Comparison of ENCODE assay signal across 12 cellular contexts in genomic region chr1:27567183-27567526, GRCh38. TPM values are rescaled to one million over a fixed set of nuclear protein-coding genes. Genes with fewer than 3 reads are reported as not detected.
A peak's percentile ranks its signal among the peaks of the same experiment; 100 is the strongest.
DNase-seq lines count a peak whose midpoint lies in the region; ATAC-seq and TF ChIP-seq lines count a peak whose summit lies in the region.
"Had no signal": no experiment of that assay in that cellular context is flagged by ENCODE, and none has a peak within 500 bp of the region (broad histone marks: within the 10 kb centered on the region; RNA-seq: fewer than 3 reads in every experiment).

No MANE protein-coding gene starts in this region.

- H4K20me1 ChIP-seq in BLaER1 treated with 17β-estradiol and CSF1 and Interleukin-3, amounts not matched to agents 10 nM and 100 nM, result peaks cover 97 to 100% (median 100%) of the 10 kb centered on the region in 11 experiments

- no peak for DNase-seq in T-helper 17 cell
- DNase-seq in heart right ventricle, result no peak
- DNase-seq in NCI-H2196 treated with DMSO at 0.1 percent for 48 hours (lab: John Stamatoyannopoulos, UW; ENCODE audit: unreplicated experiment), result no peak
- DNase-seq in DMS153 (lab: John Stamatoyannopoulos, UW), result no peak
- no peak for DNase-seq in stimulated activated naive CD4-positive, alpha-beta T cell (lab: John Stamatoyannopoulos, UW)
- DNase-seq: amniotic stem cell, BE2C, EL, SHP77 had no signal

- intact Hi-C loops in heart right ventricle (cut with DNase I), result loop anchor here in 1 of 10 donors (5.0 kb wide), 1 partner anchor 35 kb away; the partner anchor contains the start of gene AHDC1

- H3K27ac Mint-ChIP-seq in T-helper 17 cell, result no peak overlapping the region

- WGBS in heart right ventricle, 2 donors, result 50 to 57% methylated on average over 15 of the region's 15 CpGs

- H3K36me3 Mint-ChIP-seq in T-helper 17 cell (ENCODE audit: low read depth), result peaks cover 2% of the 10 kb centered on the region

- H3K36me3 ChIP-seq in BLaER1 treated with 17β-estradiol and CSF1 and Interleukin-3, amounts not matched to agents 10 nM and 100 nM, result peaks cover 0 to 20% (median 0%) of the 10 kb centered on the region in 11 experiments; a peak in 7 of 22 replicates
- peaks cover 0 to 4% (median 0%) of the 10 kb centered on the region in 9 donors for H3K36me3 ChIP-seq in heart right ventricle
- H3K36me3 ChIP-seq in rectal smooth muscle tissue (ENCODE audit: control insufficient read depth, insufficient read depth, low read length), result no peaks in the 10 kb centered on the region
- H3K36me3 ChIP-seq: BE2C had no signal

- H3K27me3 ChIP-seq in BLaER1 treated with 17β-estradiol and CSF1 and Interleukin-3, amounts not matched to agents 10 nM and 100 nM, result no peaks in the 10 kb centered on the region
- H3K27me3 ChIP-seq in heart right ventricle, result no peaks in the 10 kb centered on the region
- H3K27me3 ChIP-seq in rectal smooth muscle tissue (ENCODE audit: control insufficient read depth, insufficient read depth, low read length), result no peaks in the 10 kb centered on the region
- H3K27me3 ChIP-seq: BE2C had no signal

- no peak overlapping the region for H3K4me3 ChIP-seq in BLaER1 treated with 17β-estradiol and CSF1 and Interleukin-3, amounts not matched to agents 10 nM and 100 nM
- no peak overlapping the region for H3K4me3 ChIP-seq in heart right ventricle
- peak overlapping the region; percentile 55 for H3K4me3 ChIP-seq in rectal smooth muscle tissue (ENCODE audit: low read length)

- H3K4me1 ChIP-seq in BLaER1 treated with 17β-estradiol and CSF1 and Interleukin-3, amounts not matched to agents 10 nM and 100 nM, result peaks cover 97 to 100% (median 100%) of the 10 kb centered on the region in 10 experiments
- H3K4me1 ChIP-seq in heart right ventricle (peaks cover 57 to 100% (median 94%) of the 10 kb centered on the region in 9 donors), rectal smooth muscle tissue (ENCODE audit: control insufficient read depth, insufficient read depth, low read length) (peaks cover 83% of the 10 kb centered on the region)

- H3K4me2 ChIP-seq in BLaER1 treated with 17β-estradiol and CSF1 and Interleukin-3, amounts not matched to agents 10 nM and 100 nM, result peak overlapping the region; percentile 77 to 97 (median 87)

- no peaks in the 10 kb centered on the region for H3K9me3 ChIP-seq in BLaER1 treated with 17β-estradiol and CSF1 and Interleukin-3, amounts not matched to agents 10 nM and 100 nM (replicated peaks in 1 of 11)
- H3K9me3 ChIP-seq in T-helper 17 cell (ENCODE audit: control insufficient read depth, low read length, poor library complexity, severe bottlenecking) (no peaks in the 10 kb centered on the region), heart right ventricle (no peaks in the 10 kb centered on the region)
- H3K9me3 ChIP-seq: BE2C had no signal

- peak overlapping the region; percentile 41 for H3K4me3 Mint-ChIP-seq in T-helper 17 cell

- ATAC-seq in T-helper 17 cell, result no peak
- no peak for ATAC-seq in heart right ventricle
- no peak for ATAC-seq in GM18909 (IDR thresholded peaks at IDR 0.05; ENCODE audit: poor library complexity, unreplicated experiment)

- peaks cover 33% of the 10 kb centered on the region for H3K4me1 Mint-ChIP-seq in T-helper 17 cell

- peak overlapping the region; percentile 11 to 70 (median 47); a peak in 18 of 22 replicates for H3K9ac ChIP-seq in BLaER1 treated with 17β-estradiol and CSF1 and Interleukin-3, amounts not matched to agents 10 nM and 100 nM
- peak overlapping the region; percentile 50 for H3K9ac ChIP-seq in rectal smooth muscle tissue (ENCODE audit: low read length)

- H3K27ac ChIP-seq in BLaER1 treated with 17β-estradiol and CSF1 and Interleukin-3, amounts not matched to agents 10 nM and 100 nM, result peak overlapping the region in 6 of 11 experiments; percentile 2 to 50 (median 36); a peak in 5 of 22 replicates
- H3K27ac ChIP-seq in heart right ventricle (peak overlapping the region in 8 of 10 donors; percentile 55 to 98 (median 93)), rectal smooth muscle tissue (ENCODE audit: low read depth, low read length) (peak overlapping the region; percentile 84)

- no peak for TF ChIP-seq CTCF in heart right ventricle (IDR thresholded peaks at IDR 0.05)

- no peaks in the 10 kb centered on the region for H3K27me3 Mint-ChIP-seq in T-helper 17 cell

RNA-seq across cellular contexts. Expression of gene AHDC1, which starts 36.8 kb away (rescaled TPM):
- total RNA-seq in T-helper 17 cell, result 10 to 100 TPM; 15.9 to 18.7 TPM
- total RNA-seq in heart right ventricle, result 10 to 100 TPM; 32.2 to 53.1 (median 42.9) TPM
- 10 to 100 TPM; 17.0 to 33.7 TPM for polyA plus RNA-seq in heart right ventricle

Comparison
In these comparisons a context has a peak if more than half of its experiments do, and no peak if none do; other contexts are left out.
1. H3K27ac ChIP-seq: peak in every context shown above with its lines; median percentile 93 in heart right ventricle; 84 in rectal smooth muscle tissue; 36 in BLaER1 treated with 17β-estradiol and CSF1 and Interleukin-3, amounts not matched to agents 10 nM and 100 nM.